Comparison of ENCODE assay signal across 8 cellular contexts in genomic region chr17:42577140-42577531, GRCh38. TPM values are rescaled to one million over a fixed set of nuclear protein-coding genes. Genes with fewer than 3 reads are reported as not detected.
DNase-seq lines count a peak whose midpoint lies in the region; ATAC-seq and TF ChIP-seq lines count a peak whose summit lies in the region.

No MANE protein-coding gene starts in this region.

- DNase-seq in NCI-H524 (lab: John Stamatoyannopoulos, UW), result peak; percentile 19 to 45
- DNase-seq in NCI-H524 treated with DMSO at 0.1 percent for 48 hours (lab: John Stamatoyannopoulos, UW), result no peak
- no peak for DNase-seq in smooth muscle cell (lab: John Stamatoyannopoulos, UW; ENCODE audit: unreplicated experiment)
- no peak for DNase-seq in AG08395 (ENCODE audit: low spot score)

- H3F3A ChIP-seq in SU-DHL-6 (ENCODE audit: insufficient read depth), result peaks cover 46% of the 10 kb centered on the region
- H3F3A ChIP-seq in smooth muscle cell (ENCODE audit: low read depth), result peaks cover 18% of the 10 kb centered on the region

- H3K4me2 ChIP-seq in SU-DHL-6 (ENCODE audit: low read depth, low read length, poor library complexity, severe bottlenecking), result peak overlapping the region; percentile 63
- peak overlapping the region; percentile 91 for H3K4me2 ChIP-seq in smooth muscle cell

- H3K27me3 ChIP-seq in SU-DHL-6 (ENCODE audit: low read length) (no peaks in the 10 kb centered on the region), gastroesophageal sphincter (no peaks in the 10 kb centered on the region), smooth muscle cell (ENCODE audit: low read depth) (no peaks in the 10 kb centered on the region)

- WGBS in gastroesophageal sphincter (ENCODE audit: low coverage in 1 of 2), 2 donors, result 0% methylated on average over 6 of the region's 18 CpGs; no CpG with 5 or more reads in 1 of the 2 donors
- WGBS in smooth muscle cell (ENCODE audit: low lambda C conversion rate), result 8% methylated on average over 17 of the region's 18 CpGs

- H3K36me3 ChIP-seq in SU-DHL-6 (ENCODE audit: low read length), result peaks cover 9% of the 10 kb centered on the region; the same call in 1 of the 2 replicates
- H3K36me3 ChIP-seq in gastroesophageal sphincter, result peaks cover 0 to 61% of the 10 kb centered on the region in 2 donors
- H3K36me3 ChIP-seq in smooth muscle cell (ENCODE audit: low read depth), result no peaks in the 10 kb centered on the region

- H2AFZ ChIP-seq in SU-DHL-6 (ENCODE audit: low read depth, low read length, severe bottlenecking) (peak overlapping the region; percentile 5), smooth muscle cell (ENCODE audit: low read depth) (no peak overlapping the region)

- TF ChIP-seq CTCF in SU-DHL-6 (IDR thresholded peaks at IDR 0.05; ENCODE audit: insufficient read depth, low read length, poor library complexity, severe bottlenecking) (no peak), gastroesophageal sphincter (IDR thresholded peaks at IDR 0.05) (no peak), smooth muscle cell (IDR thresholded peaks at IDR 0.05; ENCODE audit: borderline replicate concordance, insufficient read depth, poor library complexity, severe bottlenecking) (no peak)

- peak overlapping the region; percentile 92 for H3K27ac ChIP-seq in SU-DHL-6 (ENCODE audit: low read depth, low read length)
- H3K27ac ChIP-seq in gastroesophageal sphincter, result peak overlapping the region in 3 of 4 donors; percentile 86 to 90 (median 87)
- H3K27ac ChIP-seq in smooth muscle cell (ENCODE audit: low read depth), result peak overlapping the region; percentile 38

- no peak for TF ChIP-seq POLR2A in gastroesophageal sphincter (IDR thresholded peaks at IDR 0.05)

- H4K20me1 ChIP-seq in SU-DHL-6 (ENCODE audit: low read depth, low read length) (no peaks in the 10 kb centered on the region), smooth muscle cell (ENCODE audit: low read depth) (peaks cover 3% of the 10 kb centered on the region)

- no peak for ATAC-seq in gastroesophageal sphincter
- ATAC-seq in GM18870 (IDR thresholded peaks at IDR 0.05; ENCODE audit: unreplicated experiment), result no peak
- ATAC-seq in HG03432 (IDR thresholded peaks at IDR 0.05; ENCODE audit: unreplicated experiment), result no peak

- H3K9ac ChIP-seq in SU-DHL-6 (ENCODE audit: low read length) (peak overlapping the region; percentile 76), smooth muscle cell (ENCODE audit: low read depth) (peak overlapping the region; percentile 38)

- H3K9me3 ChIP-seq in SU-DHL-6 (ENCODE audit: insufficient read depth, low read length) (no peaks in the 10 kb centered on the region), gastroesophageal sphincter (no peaks in the 10 kb centered on the region), smooth muscle cell (replicated peaks; ENCODE audit: low read depth) (no peaks in the 10 kb centered on the region)

- no peaks in the 10 kb centered on the region for H3K9me2 ChIP-seq in SU-DHL-6 (replicated peaks; ENCODE audit: insufficient read depth, low read length)

- H3K4me1 ChIP-seq in gastroesophageal sphincter (peaks cover 3 to 29% (median 10%) of the 10 kb centered on the region in 3 donors), smooth muscle cell (ENCODE audit: low read depth) (peaks cover 12% of the 10 kb centered on the region)

- H3K4me3 ChIP-seq in SU-DHL-6 (ENCODE audit: insufficient read depth, low read length, poor library complexity, severe bottlenecking) (peak overlapping the region; percentile 71), gastroesophageal sphincter (peak overlapping the region; percentile 35 to 70), smooth muscle cell (peak overlapping the region; percentile 79)

- peaks cover 7% of the 10 kb centered on the region; the same call in 1 of the 2 replicates for H3K79me2 ChIP-seq in SU-DHL-6 (ENCODE audit: insufficient read depth, low read length)
- H3K79me2 ChIP-seq in smooth muscle cell (ENCODE audit: low read depth), result peaks cover 9% of the 10 kb centered on the region

- TF ChIP-seq EP300 in gastroesophageal sphincter (IDR thresholded peaks at IDR 0.05), result no peak

RNA-seq across cellular contexts. Expression of gene PSMC3IP, which starts 0.4 kb away (rescaled TPM):
- total RNA-seq in gastroesophageal sphincter, result 1 to 10 TPM; 4.0 to 6.8 (median 4.8) TPM
- 5.2 and 5.3 TPM in 2 replicates for total RNA-seq in smooth muscle cell
- polyA plus RNA-seq in smooth muscle cell, result 7.7 and 10.0 TPM in 2 replicates

RNA-seq across cellular contexts. Expression of gene MLX, which starts 10.2 kb away (rescaled TPM):
- total RNA-seq in gastroesophageal sphincter (10 to 100 TPM; 24.4 to 33.9 (median 26.0) TPM), smooth muscle cell (21.6 and 30.1 TPM in 2 replicates)
- polyA plus RNA-seq in smooth muscle cell, result 21.1 and 26.4 TPM in 2 replicates

RNA-seq across cellular contexts. Expression of gene COASY, which starts 15.2 kb away (rescaled TPM):
- total RNA-seq in gastroesophageal sphincter, result 10 to 100 TPM; 16.8 to 25.8 (median 19.9) TPM
- total RNA-seq in smooth muscle cell, result 16.0 and 23.2 TPM in 2 replicates
- 65.0 and 68.2 TPM in 2 replicates for polyA plus RNA-seq in smooth muscle cell

RNA-seq across cellular contexts. Expression of gene HSD17B1, which starts 24.4 kb away (rescaled TPM):
- 1 to 10 TPM in 1 of 4 donors, under 1 TPM in 3; 0.39 to 1.4 (median 0.69) TPM for total RNA-seq in gastroesophageal sphincter
- total RNA-seq in smooth muscle cell, result 0.40 TPM in 1 of 2 replicates, not detected in the other
- polyA plus RNA-seq in smooth muscle cell, result 3.3 and 3.5 TPM in 2 replicates

RNA-seq across cellular contexts. Expression of gene RETREG3, which starts 32.0 kb away (rescaled TPM):
- total RNA-seq in gastroesophageal sphincter (10 to 100 TPM; 50.6 to 65.8 (median 54.4) TPM), smooth muscle cell (40.4 and 67.8 TPM in 2 replicates)
- 32.6 and 34.1 TPM in 2 replicates for polyA plus RNA-seq in smooth muscle cell

Comparison
In these comparisons a context has a peak if more than half of its experiments do, and no peak if none do; other contexts are left out.
1. DNase-seq: peak in NCI-H524 (2 of 2); none in NCI-H524 treated with DMSO at 0.1 percent for 48 hours (single experiment), smooth muscle cell (single experiment) and AG08395 (single experiment).
2. H3K27ac ChIP-seq: peak in every context shown above with its lines; median percentile 92 in SU-DHL-6; 87 in gastroesophageal sphincter; 38 in smooth muscle cell.
3. Peak in every context shown above with its lines, with median percentiles within 50 percentile points of each other: H3K4me3 ChIP-seq.